9 cellular contexts compared by ENCODE assay signal in the genomic region with DNA sequence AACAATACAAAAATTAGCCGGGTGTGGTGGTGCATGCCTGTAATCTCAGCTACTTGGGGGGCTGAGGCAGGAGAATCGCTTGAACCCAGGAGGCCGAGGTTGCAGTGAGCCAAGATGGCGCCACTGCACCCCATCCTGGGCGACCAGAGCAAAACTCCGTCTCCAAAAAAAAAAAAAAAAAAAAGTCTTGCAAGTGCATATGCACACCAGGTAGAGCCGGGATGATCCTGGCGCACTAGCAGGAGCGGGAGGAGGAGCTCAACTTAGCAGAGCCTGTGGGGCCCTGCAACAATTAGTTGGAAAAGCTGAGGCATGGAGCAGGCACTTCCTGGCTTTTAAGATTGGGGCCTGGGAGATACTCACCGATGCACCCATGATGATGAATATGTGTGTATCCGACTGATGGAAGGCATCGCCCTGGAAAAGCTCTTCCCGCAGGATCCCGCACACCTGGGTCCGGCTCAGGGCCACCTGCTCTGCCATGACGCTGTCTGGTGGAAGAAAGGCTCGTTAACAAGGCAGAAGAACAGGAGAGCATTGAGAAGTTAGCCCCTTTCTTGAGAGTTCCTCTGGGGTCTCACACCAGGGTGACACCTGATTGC. TPM values are rescaled to one million over a fixed set of nuclear protein-coding genes. Genes with fewer than 3 reads are reported as not detected.
DNase-seq lines count a peak whose midpoint lies in the region; ATAC-seq and TF ChIP-seq lines count a peak whose summit lies in the region.
"Had no signal": no experiment of that assay in that cellular context is flagged by ENCODE, and none has a peak within 500 bp of the region (broad histone marks: within the 10 kb centered on the region; RNA-seq: fewer than 3 reads in every experiment).

No MANE protein-coding gene starts in this region.

- TF ChIP-seq CTCF in AG04450 (IDR thresholded peaks at IDR 0.05; ENCODE audit: low read depth, low read length) (no peak), breast epithelium (IDR thresholded peaks at IDR 0.05) (no peak)

- peaks cover 24% of the 10 kb centered on the region for H3K36me3 ChIP-seq in HUES48 (ENCODE audit: control insufficient read depth, insufficient read depth, low read length)
- H3K36me3 ChIP-seq in breast epithelium, result no peaks in the 10 kb centered on the region
- no peaks in the 10 kb centered on the region for H3K36me3 ChIP-seq in mucosa of stomach (ENCODE audit: control insufficient read depth, insufficient read depth, low read length)

- H3K27me3 ChIP-seq in AG04450 (ENCODE audit: control insufficient read depth, insufficient read depth, low read length) (no peaks in the 10 kb centered on the region), HUES48 (ENCODE audit: control insufficient read depth, insufficient read depth, low read length) (no peaks in the 10 kb centered on the region), breast epithelium (peaks cover 0 to 33% of the 10 kb centered on the region in 2 donors), mucosa of stomach (ENCODE audit: control insufficient read depth, insufficient read depth, low read length) (no peaks in the 10 kb centered on the region)

- H3K4me3 ChIP-seq in AG04450 (ENCODE audit: low read depth, low read length) (peak overlapping the region; percentile 74), HUES48 (ENCODE audit: low read depth, low read length) (peak overlapping the region; percentile 89), breast epithelium (peak overlapping the region; percentile 57 to 72 (median 65)), mucosa of stomach (ENCODE audit: low read length) (no peak overlapping the region)

- no peak overlapping the region for H3K27ac ChIP-seq in AG04450 (ENCODE audit: low read depth, low read length)
- no peak overlapping the region for H3K27ac ChIP-seq in HUES48 (ENCODE audit: low read depth, low read length)
- H3K27ac ChIP-seq in breast epithelium, result no peak overlapping the region

- no peak for DNase-seq in AG04450 (ENCODE audit: low read depth, low spot score)
- no peak for DNase-seq in breast epithelium (ENCODE audit: low spot score in 2 of 2)
- no peak for DNase-seq in activated CD4-positive, CD25-positive, alpha-beta regulatory T cell treated with anti-CD3 and anti-CD28 coated beads, Interleukin-2, amount 50 U/mL, for 72 hours
- no peak for DNase-seq in DMS153 treated with DMSO at 0.1 percent for 48 hours (lab: John Stamatoyannopoulos, UW; ENCODE audit: unreplicated experiment)
- DNase-seq in stimulated activated CD4-positive, alpha-beta T cell treated with anti-CD3 and anti-CD28 coated beads, Interleukin-12 subunit alpha, Interleukin-12 subunit beta, amount 100 ng/mL, for 4 hours, result no peak
- DNase-seq: occipital lobe had no signal

- H3K9me3 ChIP-seq in AG04450 (ENCODE audit: control insufficient read depth, insufficient read depth, low read length), result no peaks in the 10 kb centered on the region
- H3K9me3 ChIP-seq in HUES48 (ENCODE audit: control insufficient read depth, insufficient read depth, low read length), result peaks cover 33% of the 10 kb centered on the region
- H3K9me3 ChIP-seq in breast epithelium, result no peaks in the 10 kb centered on the region
- H3K9me3 ChIP-seq in mucosa of stomach (ENCODE audit: control insufficient read depth, low read length), result no peaks in the 10 kb centered on the region

- intact Hi-C loops in breast epithelium (cut with DNase I; ENCODE audit: low total_unique reads), result no loop called here

- CTCF ChIA-PET in AG04450 (lab: Charles Lee), result no interaction called here

- H3K9ac ChIP-seq in HUES48 (ENCODE audit: low read depth, low read length) (peak overlapping the region; percentile 70; the same call in 1 of the 2 replicates), mucosa of stomach (ENCODE audit: low read length) (peak overlapping the region; percentile 42)

- no peak for ATAC-seq in HG03469 (IDR thresholded peaks at IDR 0.05; ENCODE audit: unreplicated experiment)

- H3K4me1 ChIP-seq in HUES48 (ENCODE audit: control insufficient read depth, insufficient read depth, low read length), result no peaks in the 10 kb centered on the region
- H3K4me1 ChIP-seq in breast epithelium, result no peaks in the 10 kb centered on the region
- peaks cover 24% of the 10 kb centered on the region for H3K4me1 ChIP-seq in mucosa of stomach (ENCODE audit: control insufficient read depth, insufficient read depth, low read length)

- POLR2A ChIA-PET in AG04450 (lab: Yijun Ruan, JAX), result no interaction called here

- no peak for TF ChIP-seq POLR2A in breast epithelium (IDR thresholded peaks at IDR 0.05)

RNA-seq across cellular contexts. Expression of gene G6PD, which starts 0.9 kb away (rescaled TPM):
- polyA plus RNA-seq in AG04450 (2011; rRNA removed), result 172 and 244 TPM in 2 replicates
- 140 and 215 TPM in 2 replicates for polyA minus RNA-seq in AG04450 (2011; rRNA and poly(A)+ RNA removed)
- total RNA-seq in breast epithelium, result 10 to 100 TPM; 25.6 to 45.2 (median 38.2) TPM

RNA-seq across cellular contexts. Expression of gene IKBKG, which starts 1.6 kb away (rescaled TPM):
- polyA plus RNA-seq in AG04450 (2011; rRNA removed), result 25.1 and 35.8 TPM in 2 replicates
- 12.6 and 20.1 TPM in 2 replicates for polyA minus RNA-seq in AG04450 (2011; rRNA and poly(A)+ RNA removed)
- 10 to 100 TPM; 10.5 to 15.2 (median 12.6) TPM for total RNA-seq in breast epithelium

RNA-seq across cellular contexts. Expression of gene FAM3A, which starts 29.7 kb away (rescaled TPM):
- 15.5 and 19.5 TPM in 2 replicates for polyA plus RNA-seq in AG04450 (2011; rRNA removed)
- polyA minus RNA-seq in AG04450 (2011; rRNA and poly(A)+ RNA removed), result 10.0 and 11.9 TPM in 2 replicates
- 10 to 100 TPM; 38.8 to 42.6 (median 41.3) TPM for total RNA-seq in breast epithelium

RNA-seq across cellular contexts. Expression of gene CTAG1A, which starts 39.2 kb away (rescaled TPM):
- not detected in 2 replicates for polyA plus RNA-seq in AG04450 (2011; rRNA removed)
- polyA minus RNA-seq in AG04450 (2011; rRNA and poly(A)+ RNA removed), result not detected in 2 replicates
- total RNA-seq in breast epithelium, result 1 to 10 TPM in 1 of 3 donors, not detected in 2; 2.3 TPM
- total RNA-seq: occipital lobe had no signal

RNA-seq across cellular contexts. Expression of gene SLC10A3, which starts 55.3 kb away (rescaled TPM):
- polyA plus RNA-seq in AG04450 (2011; rRNA removed), result 10.1 and 13.8 TPM in 2 replicates
- polyA minus RNA-seq in AG04450 (2011; rRNA and poly(A)+ RNA removed), result 9.7 and 17.6 TPM in 2 replicates
- 10 to 100 TPM; 17.0 to 24.0 (median 19.5) TPM for total RNA-seq in breast epithelium
